16 cellular contexts compared by ENCODE assay signal in the genomic region with DNA sequence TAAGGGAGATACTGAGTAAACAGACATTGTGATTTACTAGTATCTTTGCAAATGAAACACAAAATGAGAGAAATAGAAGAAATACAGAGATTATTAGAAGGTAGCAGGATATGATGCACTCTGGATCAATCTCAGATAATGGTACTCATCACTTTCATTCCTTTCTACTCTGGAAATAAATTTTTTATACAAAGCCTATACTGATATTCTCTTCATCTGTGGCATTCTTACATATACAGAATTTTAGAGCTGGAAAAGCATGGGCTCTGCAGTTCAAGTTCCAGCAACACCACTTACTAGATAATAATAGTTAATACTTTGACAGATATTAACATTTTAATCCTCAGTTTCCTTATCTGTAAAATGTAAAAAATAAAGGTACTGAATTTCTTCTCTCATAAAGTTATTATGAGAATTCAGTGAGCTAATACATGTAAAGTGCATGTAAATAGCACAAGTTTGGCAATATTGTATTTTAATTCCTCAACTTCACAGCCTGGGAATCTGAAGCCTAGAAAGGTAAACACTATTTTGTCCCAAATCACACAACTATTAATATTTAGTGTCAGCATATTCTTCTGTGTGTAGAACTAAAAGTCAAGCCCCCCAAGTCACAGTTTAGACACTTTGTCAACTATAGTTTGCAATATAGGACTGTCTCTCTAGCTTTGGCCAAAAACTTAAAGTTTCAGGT. TPM values are rescaled to one million over a fixed set of nuclear protein-coding genes. Genes with fewer than 3 reads are reported as not detected.
"Had no signal": no experiment of that assay in that cellular context is flagged by ENCODE, and none has a peak within 500 bp of the region (broad histone marks: within the 10 kb centered on the region; RNA-seq: fewer than 3 reads in every experiment).

No MANE protein-coding gene starts in this region.

- H3K9me3 ChIP-seq: body of pancreas, neutrophil, pancreas had no signal

- H3K36me3 Mint-ChIP-seq: natural killer cell treated with Interleukin-12 subunit alpha and Interleukin-12 subunit beta and Interleukin-15 and Interleukin-18, amount 100 ng/mL, for 72 hours had no signal

- H3K27ac Mint-ChIP-seq: activated CD4-positive, alpha-beta T cell treated with anti-CD3 and anti-CD28 coated beads, Interleukin-2, amount 10 ng/mL, durations not matched to agents 24 days and 14 days; activated CD8-positive, alpha-beta T cell treated with anti-CD3 and anti-CD28 coated beads for 36 hours; endodermal cell; natural killer cell treated with Interleukin-12 subunit alpha and Interleukin-12 subunit beta and Interleukin-15 and Interleukin-18, amount 100 ng/mL, for 72 hours had no signal

- H3K27me3 ChIP-seq: body of pancreas, dorsolateral prefrontal cortex, neutrophil, pancreas had no signal

- H3K4me3 Mint-ChIP-seq: activated CD4-positive, alpha-beta T cell treated with anti-CD3 and anti-CD28 coated beads, Interleukin-2, amount 10 ng/mL, durations not matched to agents 24 days and 14 days; activated CD8-positive, alpha-beta T cell treated with anti-CD3 and anti-CD28 coated beads for 36 hours; activated T-helper 17 cell treated with anti-CD3 and anti-CD28 coated beads, Interleukin-2, amount 50 U/mL, for 72 hours; endodermal cell; natural killer cell treated with Interleukin-12 subunit alpha and Interleukin-12 subunit beta and Interleukin-15 and Interleukin-18, amount 100 ng/mL, for 72 hours had no signal

- H3K27ac ChIP-seq: dorsolateral prefrontal cortex, neutrophil had no signal

- DNase-seq: activated CD4-positive, alpha-beta T cell treated with anti-CD3 and anti-CD28 coated beads, Interleukin-2, amount 10 ng/mL, durations not matched to agents 24 days and 14 days; activated CD4-positive, CD25-positive, alpha-beta regulatory T cell; activated CD8-positive, alpha-beta T cell treated with anti-CD3 and anti-CD28 coated beads for 36 hours; activated naive CD4-positive, alpha-beta T cell treated with Interleukin-2 at 50 U/mL for 16 hours; activated T-cell treated with anti-CD3 and anti-CD28 coated beads, Interleukin-2, amount 50 U/mL, for 1 hour; body of pancreas; dorsolateral prefrontal cortex; endodermal cell; pancreas; stimulated activated CD8-positive, alpha-beta memory T cell treated with anti-CD3 and anti-CD28 coated beads, Interleukin-4, amount 100 ng/mL, for 48 hours; stimulated activated naive CD4-positive, alpha-beta T cell had no signal

- ATAC-seq: activated CD8-positive, alpha-beta T cell treated with anti-CD3 and anti-CD28 coated beads for 36 hours; activated T-helper 17 cell treated with anti-CD3 and anti-CD28 coated beads, Interleukin-2, amount 50 U/mL, for 72 hours; body of pancreas; natural killer cell treated with Interleukin-12 subunit alpha and Interleukin-12 subunit beta and Interleukin-15 and Interleukin-18, amount 100 ng/mL, for 72 hours; pancreas had no signal

- FAIRE-seq: frontal cortex, pancreas had no signal

- H3K4me3 ChIP-seq: body of pancreas, dorsolateral prefrontal cortex, pancreas had no signal

- H3K9me3 Mint-ChIP-seq: activated CD4-positive, alpha-beta T cell treated with anti-CD3 and anti-CD28 coated beads, Interleukin-2, amount 10 ng/mL, durations not matched to agents 24 days and 14 days; activated CD8-positive, alpha-beta T cell treated with anti-CD3 and anti-CD28 coated beads for 36 hours; activated T-helper 17 cell treated with anti-CD3 and anti-CD28 coated beads, Interleukin-2, amount 50 U/mL, for 72 hours; endodermal cell; natural killer cell treated with Interleukin-12 subunit alpha and Interleukin-12 subunit beta and Interleukin-15 and Interleukin-18, amount 100 ng/mL, for 72 hours had no signal

- H3K4me1 Mint-ChIP-seq: activated T-helper 17 cell treated with anti-CD3 and anti-CD28 coated beads, Interleukin-2, amount 50 U/mL, for 72 hours had no signal

- H3K36me3 ChIP-seq: neutrophil, pancreas had no signal

- H3K27me3 Mint-ChIP-seq: activated CD4-positive, alpha-beta T cell treated with anti-CD3 and anti-CD28 coated beads, Interleukin-2, amount 10 ng/mL, durations not matched to agents 24 days and 14 days; activated CD8-positive, alpha-beta T cell treated with anti-CD3 and anti-CD28 coated beads for 36 hours; activated T-helper 17 cell treated with anti-CD3 and anti-CD28 coated beads, Interleukin-2, amount 50 U/mL, for 72 hours; natural killer cell treated with Interleukin-12 subunit alpha and Interleukin-12 subunit beta and Interleukin-15 and Interleukin-18, amount 100 ng/mL, for 72 hours had no signal

RNA-seq across cellular contexts. Expression of a gene that starts 6.5 kb away (rescaled TPM):
- total RNA-seq: mesenteric fat pad had no signal
